14 cellular contexts compared by ENCODE assay signal in the genomic region with DNA sequence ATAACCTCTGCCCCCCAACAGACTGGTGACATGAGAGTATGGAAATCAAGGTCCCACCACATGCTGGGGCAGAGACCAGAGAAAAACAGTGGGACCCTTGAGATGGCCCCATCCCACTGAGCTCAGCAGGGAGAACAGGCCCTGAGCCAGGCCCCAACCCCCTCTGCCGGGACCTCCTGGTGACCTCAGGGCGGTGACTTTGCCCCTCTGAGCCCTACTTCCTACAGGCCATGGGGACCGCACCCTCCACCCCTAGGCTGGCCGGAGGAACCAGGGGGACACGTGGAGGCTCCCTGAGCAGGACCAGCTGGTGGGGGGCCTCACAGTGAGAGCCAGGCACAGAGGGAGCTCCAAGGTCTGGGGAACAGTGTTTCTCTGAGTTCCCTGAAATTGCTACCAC. TPM values are rescaled to one million over a fixed set of nuclear protein-coding genes. Genes with fewer than 3 reads are reported as not detected.
DNase-seq lines count a peak whose midpoint lies in the region; ATAC-seq and TF ChIP-seq lines count a peak whose summit lies in the region.
"Had no signal": no experiment of that assay in that cellular context is flagged by ENCODE, and none has a peak within 500 bp of the region (broad histone marks: within the 10 kb centered on the region; RNA-seq: fewer than 3 reads in every experiment).

No MANE protein-coding gene starts in this region.

- no peak for TF ChIP-seq EP300 in tibial nerve (IDR thresholded peaks at IDR 0.05)

- peak overlapping the region; percentile 82 for H3K27ac Mint-ChIP-seq in nephron progenitor cell
- H3K27ac Mint-ChIP-seq: CD4-positive, CD25-positive, alpha-beta regulatory T cell had no signal

- DNase-seq in cardiac muscle cell (ENCODE audit: low read depth in 1 of 2, low spot score in 1 of 2) (no peak), heart left ventricle (no peak), RWPE1 (ENCODE audit: low spot score) (no peak), nephron progenitor cell (no peak), tibial nerve (ENCODE audit: low spot score in 2 of 2) (no peak)
- DNase-seq: ACHN; CD4-positive, CD25-positive, alpha-beta regulatory T cell; GOT3; H9 had no signal

- intact Hi-C loops in heart left ventricle (cut with DNase I) = no loop called here

- peaks cover under 1% of the 10 kb centered on the region for H3K27me3 Mint-ChIP-seq in nephron progenitor cell (ENCODE audit: low read depth, poor library complexity)
- H3K27me3 Mint-ChIP-seq: CD4-positive, CD25-positive, alpha-beta regulatory T cell had no signal

- peaks cover 44% of the 10 kb centered on the region for H3K4me1 Mint-ChIP-seq in nephron progenitor cell
- H3K4me1 Mint-ChIP-seq: CD4-positive, CD25-positive, alpha-beta regulatory T cell had no signal

- ATAC-seq in heart left ventricle (no peak), HG03139 (IDR thresholded peaks at IDR 0.05; ENCODE audit: unreplicated experiment) (no peak), HG03457 (IDR thresholded peaks at IDR 0.05; ENCODE audit: unreplicated experiment) (no peak)

- POLR2A ChIA-PET in RWPE1 (lab: Yijun Ruan, JAX; ENCODE audit: low non-redundant PET) = no interaction called here

- no peak overlapping the region for H3K4me3 ChIP-seq in cardiac muscle cell
- no peak overlapping the region for H3K4me3 ChIP-seq in heart left ventricle
- H3K4me3 ChIP-seq in tibial nerve = no peak overlapping the region
- H3K4me3 ChIP-seq: BLaER1 treated with 17β-estradiol and CSF1 and Interleukin-3, amounts not matched to agents 10 nM and 100 nM had no signal

- H3K4me1 ChIP-seq in cardiac muscle cell (ENCODE audit: low read depth) (peaks cover 19% of the 10 kb centered on the region), heart left ventricle (no peaks in the 10 kb centered on the region), tibial nerve (no peaks in the 10 kb centered on the region)

- no peaks in the 10 kb centered on the region for H3K36me3 Mint-ChIP-seq in nephron progenitor cell (ENCODE audit: low read depth)
- H3K36me3 Mint-ChIP-seq: CD4-positive, CD25-positive, alpha-beta regulatory T cell had no signal

- H3K27me3 ChIP-seq in cardiac muscle cell = no peaks in the 10 kb centered on the region
- peaks cover 0 to 8% (median 0%) of the 10 kb centered on the region in 9 donors for H3K27me3 ChIP-seq in heart left ventricle
- peaks cover 0 to 28% of the 10 kb centered on the region in 2 donors for H3K27me3 ChIP-seq in tibial nerve
- H3K27me3 ChIP-seq: BLaER1 treated with 17β-estradiol and CSF1 and Interleukin-3, amounts not matched to agents 10 nM and 100 nM had no signal

- TF ChIP-seq POLR2A in heart left ventricle (IDR thresholded peaks at IDR 0.05) (no peak), tibial nerve (IDR thresholded peaks at IDR 0.05) (no peak)

- H3K36me3 ChIP-seq in cardiac muscle cell (no peaks in the 10 kb centered on the region), heart left ventricle (no peaks in the 10 kb centered on the region), tibial nerve (peaks cover 0 to 10% (median 0%) of the 10 kb centered on the region in 3 donors)
- H3K36me3 ChIP-seq: BLaER1 treated with 17β-estradiol and CSF1 and Interleukin-3, amounts not matched to agents 10 nM and 100 nM had no signal

- H3K4me3 Mint-ChIP-seq in nephron progenitor cell = no peak overlapping the region
- H3K4me3 Mint-ChIP-seq: CD4-positive, CD25-positive, alpha-beta regulatory T cell; H9 had no signal

- H3K9me3 ChIP-seq in cardiac muscle cell (ENCODE audit: low read depth) (no peaks in the 10 kb centered on the region), heart left ventricle (no peaks in the 10 kb centered on the region), tibial nerve (no peaks in the 10 kb centered on the region)
- H3K9me3 ChIP-seq: BLaER1 treated with 17β-estradiol and CSF1 and Interleukin-3, amounts not matched to agents 10 nM and 100 nM had no signal

- peak overlapping the region; percentile 79 for H3K27ac ChIP-seq in cardiac muscle cell
- H3K27ac ChIP-seq in heart left ventricle = no peak overlapping the region
- H3K27ac ChIP-seq in RWPE1 = peak overlapping the region; percentile 42
- no peak overlapping the region for H3K27ac ChIP-seq in tibial nerve
- H3K27ac ChIP-seq: BLaER1 treated with 17β-estradiol and CSF1 and Interleukin-3, amounts not matched to agents 10 nM and 100 nM; HL-60 had no signal

- CTCF ChIA-PET in RWPE1 (lab: Yijun Ruan, JAX) = interaction anchor here (1.5 kb wide), 1 partner anchor 129 kb away, joined by 4 read pairs; no protein-coding TSS in a partner anchor

- 78 to 79% (median 79%) methylated on average over 2 to 5 of the region's 5 CpGs; no CpG with 5 or more reads in 1 of the 4 donors for WGBS in heart left ventricle, 4 donors
- 42 to 58% methylated on average over 2 to 4 of the region's 5 CpGs for WGBS in tibial nerve, 2 donors

- TF ChIP-seq CTCF in cardiac muscle cell (IDR thresholded peaks at IDR 0.05; ENCODE audit: low read depth, low read length) (no peak), heart left ventricle (IDR thresholded peaks at IDR 0.05) (no peak), RWPE1 (conservative IDR thresholded peaks at IDR 0.05; ENCODE audit: low read depth) (no peak), nephron progenitor cell (IDR thresholded peaks at IDR 0.05) (no peak), tibial nerve (IDR thresholded peaks at IDR 0.05) (no peak)

- H3K9me3 Mint-ChIP-seq in nephron progenitor cell = no peaks in the 10 kb centered on the region
- H3K9me3 Mint-ChIP-seq: CD4-positive, CD25-positive, alpha-beta regulatory T cell; H9 had no signal

RNA-seq across cellular contexts. Expression of gene SRRM2, which starts 13.8 kb away (rescaled TPM):
- total RNA-seq in cardiac muscle cell (131 and 321 TPM in 2 replicates), heart left ventricle (100 to 1,000 TPM; 112 to 315 (median 233) TPM), tibial nerve (1,000 to 10,000 TPM in 1 of 4 donors, 100 to 1,000 TPM in 3; 843 to 1,374 (median 886) TPM)
- polyA plus RNA-seq in cardiac muscle cell (592 and 734 TPM in 2 replicates), heart left ventricle (100 to 1,000 TPM; 196 to 540 TPM)

RNA-seq across cellular contexts. Expression of gene PRSS27, which starts 18.6 kb away (rescaled TPM):
- total RNA-seq in cardiac muscle cell (13.0 and 17.0 TPM in 2 replicates), heart left ventricle (1 to 10 TPM in 1 of 9 donors, under 1 TPM in 5, not detected in 3; 0.19 to 1.3 (median 0.53) TPM), tibial nerve (1 to 10 TPM; 1.3 to 4.2 (median 2.4) TPM)
- polyA plus RNA-seq in cardiac muscle cell (12.1 and 14.5 TPM in 2 replicates), heart left ventricle (under 1 TPM; 0.25 to 0.38 TPM)
- total RNA-seq: Daoy had no signal

RNA-seq across cellular contexts. Expression of gene ELOB, which starts 38.5 kb away (rescaled TPM):
- 180 and 435 TPM in 2 replicates for total RNA-seq in cardiac muscle cell
- 606 and 614 TPM in 2 replicates for polyA plus RNA-seq in cardiac muscle cell
- 1,000 to 10,000 TPM in 1 of 9 donors, 100 to 1,000 TPM in 8; 213 to 1,067 (median 294) TPM for total RNA-seq in heart left ventricle
- polyA plus RNA-seq in heart left ventricle = 100 to 1,000 TPM; 462 to 926 TPM
- total RNA-seq in tibial nerve = 100 to 1,000 TPM; 293 to 759 (median 513) TPM

RNA-seq across cellular contexts. Expression of gene PRSS33, which starts 48.7 kb away (rescaled TPM):
- total RNA-seq in cardiac muscle cell (not detected in 2 replicates), heart left ventricle (not detected), tibial nerve (not detected)
- polyA plus RNA-seq in cardiac muscle cell (not detected in 2 replicates), heart left ventricle (not detected)
- total RNA-seq: CD4-positive, CD25-positive, alpha-beta regulatory T cell; Daoy; H9 had no signal
- polyA plus RNA-seq: CD4-positive, CD25-positive, alpha-beta regulatory T cell had no signal

RNA-seq across cellular contexts. Expression of gene KCTD5, which starts 56.3 kb away (rescaled TPM):
- total RNA-seq in cardiac muscle cell (32.9 and 67.2 TPM in 2 replicates), heart left ventricle (10 to 100 TPM in 6 of 9 donors, 1 to 10 TPM in 3; 9.1 to 24.3 (median 11.1) TPM), tibial nerve (10 to 100 TPM; 17.8 to 24.3 (median 21.2) TPM)
- polyA plus RNA-seq in cardiac muscle cell (32.6 and 35.0 TPM in 2 replicates), heart left ventricle (10 to 100 TPM in 1 of 2 donors, 1 to 10 TPM in 1; 6.2 to 15.7 TPM)

Comparison
In these comparisons a context has a peak if more than half of its experiments do, and no peak if none do; other contexts are left out.
1. H3K27ac ChIP-seq: peak in cardiac muscle cell (single experiment) and RWPE1 (single experiment); none in heart left ventricle (0 of 12) and tibial nerve (0 of 4).